Comparison of ENCODE assay signal across 20 cellular contexts in the genomic region with DNA sequence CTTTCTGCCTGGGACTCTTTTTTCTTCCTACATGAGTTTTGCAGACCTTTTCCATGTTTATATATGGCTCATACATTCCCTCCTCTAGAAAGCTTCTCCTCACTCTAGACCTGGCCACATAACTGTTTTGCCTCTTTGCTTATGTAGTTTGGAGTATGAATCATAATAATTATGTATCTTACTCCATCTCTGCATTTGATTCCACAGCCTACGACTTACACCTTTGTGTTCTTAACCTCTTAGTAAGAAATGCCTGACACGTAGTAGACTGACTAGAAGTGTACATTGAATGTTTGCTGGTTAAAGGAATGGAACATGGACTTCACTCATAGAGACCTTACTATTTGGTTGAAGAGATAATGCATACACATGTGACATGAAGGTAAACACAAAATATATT. TPM values are rescaled to one million over a fixed set of nuclear protein-coding genes. Genes with fewer than 3 reads are reported as not detected.
DNase-seq lines count a peak whose midpoint lies in the region; ATAC-seq and TF ChIP-seq lines count a peak whose summit lies in the region.
"Had no signal": no experiment of that assay in that cellular context is flagged by ENCODE, and none has a peak within 500 bp of the region (broad histone marks: within the 10 kb centered on the region; RNA-seq: fewer than 3 reads in every experiment).

No MANE protein-coding gene starts in this region.

- H3K36me3 Mint-ChIP-seq in activated naive CD4-positive, alpha-beta T cell treated with anti-CD3 and anti-CD28 coated beads, Interleukin-2, amount 50 U/mL, for 24 hours = peaks cover 18% of the 10 kb centered on the region
- peaks cover 25% of the 10 kb centered on the region for H3K36me3 Mint-ChIP-seq in activated CD4-positive, alpha-beta memory T cell treated with anti-CD3 and anti-CD28 coated beads for 36 hours
- H3K36me3 Mint-ChIP-seq in nephron progenitor cell (ENCODE audit: low read depth) = peaks cover 14% of the 10 kb centered on the region

- CTCF ChIA-PET in activated CD4-positive, alpha-beta memory T cell treated with anti-CD3 and anti-CD28 coated beads for 36 hours (lab: Charles Lee) = interaction anchor here (1.3 kb wide), 1 partner anchor 122 kb away, joined by 3 read pairs; no protein-coding TSS in a partner anchor

- POLR2A ChIA-PET in activated CD4-positive, alpha-beta memory T cell treated with anti-CD3 and anti-CD28 coated beads for 36 hours (lab: Charles Lee) = no interaction called here

- H3K4me1 Mint-ChIP-seq in activated naive CD4-positive, alpha-beta T cell treated with anti-CD3 and anti-CD28 coated beads, Interleukin-2, amount 50 U/mL, for 24 hours = peaks cover 86% of the 10 kb centered on the region
- H3K4me1 Mint-ChIP-seq in activated CD4-positive, alpha-beta memory T cell treated with anti-CD3 and anti-CD28 coated beads for 36 hours (ENCODE audit: low read depth) = peaks cover 79% of the 10 kb centered on the region
- no peaks in the 10 kb centered on the region for H3K4me1 Mint-ChIP-seq in nephron progenitor cell

- ATAC-seq in esophagus mucosa (peak; percentile 15), thoracic aorta (ENCODE audit: insufficient number of reproducible peaks, low FRiP score, low read depth) (no peak), heart right ventricle (no peak)
- ATAC-seq: PC-3, WTC11 had no signal

- 88 to 94% methylated on average over 2 of the region's 2 CpGs for WGBS in heart right ventricle, 2 donors

- H3K27me3 Mint-ChIP-seq in activated naive CD4-positive, alpha-beta T cell treated with anti-CD3 and anti-CD28 coated beads, Interleukin-2, amount 50 U/mL, for 24 hours = no peaks in the 10 kb centered on the region
- no peaks in the 10 kb centered on the region for H3K27me3 Mint-ChIP-seq in activated CD4-positive, alpha-beta memory T cell treated with anti-CD3 and anti-CD28 coated beads for 36 hours
- no peaks in the 10 kb centered on the region for H3K27me3 Mint-ChIP-seq in nephron progenitor cell (ENCODE audit: low read depth, poor library complexity)
- H3K27me3 Mint-ChIP-seq: progenitor cell of endocrine pancreas had no signal

- H3K9me3 Mint-ChIP-seq in activated naive CD4-positive, alpha-beta T cell treated with anti-CD3 and anti-CD28 coated beads, Interleukin-2, amount 50 U/mL, for 24 hours = no peaks in the 10 kb centered on the region
- peaks cover 5% of the 10 kb centered on the region for H3K9me3 Mint-ChIP-seq in activated CD4-positive, alpha-beta memory T cell treated with anti-CD3 and anti-CD28 coated beads for 36 hours
- peaks cover 13% of the 10 kb centered on the region for H3K9me3 Mint-ChIP-seq in nephron progenitor cell

- intact Hi-C loops in activated CD4-positive, alpha-beta memory T cell treated with anti-CD3 and anti-CD28 coated beads for 36 hours (cut with micrococcal nuclease) = loop anchor here (10.0 kb wide), 2 partner anchors 250 to 840 kb away; partner anchors contain the start of gene RAP2B
- intact Hi-C loops in heart right ventricle (cut with DNase I) = loop anchor here in 1 of 10 donors (10.0 kb wide), 1 partner anchor 110 kb away; no protein-coding TSS in a partner anchor

- peak overlapping the region; percentile 54 to 69 for H3K27ac ChIP-seq in thoracic aorta
- H3K27ac ChIP-seq in heart right ventricle = peak overlapping the region in 1 of 10 donors; percentile 19
- H3K27ac ChIP-seq: brain microvascular endothelial cell, neural progenitor cell had no signal

- peaks cover 80 to 81% of the 10 kb centered on the region in 2 donors for H3K4me1 ChIP-seq in thoracic aorta (ENCODE audit: control insufficient read depth in 1 of 2, low read depth in 2 of 2)
- H3K4me1 ChIP-seq in heart right ventricle = peaks cover 6 to 91% (median 71%) of the 10 kb centered on the region in 9 donors
- H3K4me1 ChIP-seq: neural progenitor cell had no signal

- peak overlapping the region; percentile 70 for H3K4me3 Mint-ChIP-seq in activated naive CD4-positive, alpha-beta T cell treated with anti-CD3 and anti-CD28 coated beads, Interleukin-2, amount 50 U/mL, for 24 hours
- no peak overlapping the region for H3K4me3 Mint-ChIP-seq in activated CD4-positive, alpha-beta memory T cell treated with anti-CD3 and anti-CD28 coated beads for 36 hours
- no peak overlapping the region for H3K4me3 Mint-ChIP-seq in nephron progenitor cell
- H3K4me3 Mint-ChIP-seq: neural progenitor cell, WTC11 had no signal

- no peak for TF ChIP-seq CTCF in thoracic aorta (IDR thresholded peaks at IDR 0.05)
- TF ChIP-seq CTCF in nephron progenitor cell (IDR thresholded peaks at IDR 0.05) = no peak
- TF ChIP-seq CTCF in heart right ventricle (IDR thresholded peaks at IDR 0.05) = no peak

- H3K27me3 ChIP-seq in thoracic aorta (replicated peaks; ENCODE audit: insufficient read depth) (no peaks in the 10 kb centered on the region), heart right ventricle (no peaks in the 10 kb centered on the region)
- H3K27me3 ChIP-seq: brain microvascular endothelial cell, neural progenitor cell, stomach, upper lobe of left lung had no signal

- H3K36me3 ChIP-seq in thoracic aorta = peaks cover 3% of the 10 kb centered on the region
- H3K36me3 ChIP-seq in heart right ventricle = peaks cover 0 to 12% (median 0%) of the 10 kb centered on the region in 9 donors
- H3K36me3 ChIP-seq: brain microvascular endothelial cell, neural progenitor cell, upper lobe of left lung had no signal

- H3K4me3 ChIP-seq in thoracic aorta (no peak overlapping the region), heart right ventricle (no peak overlapping the region)
- H3K4me3 ChIP-seq: neural progenitor cell, skin epidermis, stomach, upper lobe of left lung had no signal

- peak overlapping the region; percentile 97 for H3K27ac Mint-ChIP-seq in activated naive CD4-positive, alpha-beta T cell treated with anti-CD3 and anti-CD28 coated beads, Interleukin-2, amount 50 U/mL, for 24 hours
- peak overlapping the region; percentile 89 for H3K27ac Mint-ChIP-seq in activated CD4-positive, alpha-beta memory T cell treated with anti-CD3 and anti-CD28 coated beads for 36 hours
- no peak overlapping the region for H3K27ac Mint-ChIP-seq in nephron progenitor cell
- H3K27ac Mint-ChIP-seq: neural progenitor cell, progenitor cell of endocrine pancreas, WTC11 had no signal

- peaks cover 5% of the 10 kb centered on the region for H3K9me3 ChIP-seq in thoracic aorta
- peaks cover 0 to 13% (median 0%) of the 10 kb centered on the region in 11 donors for H3K9me3 ChIP-seq in heart right ventricle
- H3K9me3 ChIP-seq: stomach, upper lobe of left lung had no signal

- DNase-seq in activated naive CD4-positive, alpha-beta T cell treated with Interleukin-2 at 50 U/mL for 16 hours = no peak
- DNase-seq in activated CD4-positive, alpha-beta memory T cell treated with anti-CD3 and anti-CD28 coated beads for 36 hours = no peak
- DNase-seq in thoracic aorta (ENCODE audit: low spot score) (no peak), NCI-H2227 (lab: John Stamatoyannopoulos, UW; ENCODE audit: unreplicated experiment) (no peak), nephron progenitor cell (no peak), heart right ventricle (no peak)
- DNase-seq: brain microvascular endothelial cell; COR-L47; midbrain; NCI-H748 treated with DMSO at 0.1 percent for 48 hours; PC-3; stimulated activated CD4-positive, alpha-beta T cell treated with anti-CD3 and anti-CD28 coated beads, Interleukin-2, amount 100 ng/mL, for 24 hours; stomach; upper lobe of left lung had no signal

RNA-seq across cellular contexts. Expression of gene MBNL1, which starts 56.4 kb away (rescaled TPM):
- total RNA-seq in activated CD4-positive, alpha-beta memory T cell treated with anti-CD3 and anti-CD28 coated beads for 36 hours = 100 to 1,000 TPM; 290 to 302 TPM
- 95.4 TPM for total RNA-seq in esophagus mucosa
- 1,000 to 10,000 TPM in 1 of 2 donors, 100 to 1,000 TPM in 1; 783 to 1,062 TPM for total RNA-seq in thoracic aorta
- 100 to 1,000 TPM; 173 to 236 (median 190) TPM for total RNA-seq in heart right ventricle
- polyA plus RNA-seq in heart right ventricle = 10 to 100 TPM; 33.1 to 55.9 TPM
